ENCODE assay signal across 1 cellular context in the genomic region with DNA sequence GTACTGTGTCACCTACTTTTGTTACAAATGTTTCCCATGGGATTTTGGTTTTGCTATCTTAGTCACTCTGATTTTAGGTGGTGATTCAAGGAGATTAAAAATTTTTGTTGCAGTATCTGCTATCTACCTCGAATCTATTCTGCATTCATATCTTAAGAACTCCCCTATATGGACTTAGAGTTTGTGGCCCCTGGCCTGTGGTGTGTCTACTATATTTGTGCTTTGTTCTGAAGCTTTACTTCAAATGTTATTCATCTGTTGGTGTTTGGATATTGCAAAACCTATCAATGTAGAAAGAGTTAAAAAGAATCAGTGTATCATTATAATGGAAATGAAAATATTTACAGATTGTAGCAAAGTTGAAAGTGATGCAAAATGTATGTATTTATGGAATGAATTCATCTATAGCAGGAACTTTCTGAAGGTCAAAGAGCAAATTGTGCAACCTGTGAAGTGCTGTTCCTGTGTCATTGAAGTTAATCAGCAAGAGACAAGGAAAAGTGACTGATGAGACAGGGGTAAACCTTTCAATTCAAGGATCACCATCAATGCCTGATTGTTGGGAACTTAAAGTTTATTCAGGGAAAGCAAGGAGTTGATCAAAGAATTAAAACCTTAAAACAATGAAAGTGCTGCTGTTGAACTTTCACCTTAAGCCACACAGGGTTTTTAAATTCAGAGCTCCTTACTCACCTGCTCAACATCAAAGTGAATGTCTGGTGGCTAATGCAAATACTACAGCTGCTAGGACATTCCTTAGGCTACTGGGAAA.
TF ChIP-seq lines count a peak whose summit lies in the region.

No MANE protein-coding gene starts in this region.

TF ChIP-seq in HepG2, 621 proteins besides CTCF, POLR2A, EP300 and RAD21 (continued from another document and continues in another):
- TF ChIP-seq, protein P1, sequence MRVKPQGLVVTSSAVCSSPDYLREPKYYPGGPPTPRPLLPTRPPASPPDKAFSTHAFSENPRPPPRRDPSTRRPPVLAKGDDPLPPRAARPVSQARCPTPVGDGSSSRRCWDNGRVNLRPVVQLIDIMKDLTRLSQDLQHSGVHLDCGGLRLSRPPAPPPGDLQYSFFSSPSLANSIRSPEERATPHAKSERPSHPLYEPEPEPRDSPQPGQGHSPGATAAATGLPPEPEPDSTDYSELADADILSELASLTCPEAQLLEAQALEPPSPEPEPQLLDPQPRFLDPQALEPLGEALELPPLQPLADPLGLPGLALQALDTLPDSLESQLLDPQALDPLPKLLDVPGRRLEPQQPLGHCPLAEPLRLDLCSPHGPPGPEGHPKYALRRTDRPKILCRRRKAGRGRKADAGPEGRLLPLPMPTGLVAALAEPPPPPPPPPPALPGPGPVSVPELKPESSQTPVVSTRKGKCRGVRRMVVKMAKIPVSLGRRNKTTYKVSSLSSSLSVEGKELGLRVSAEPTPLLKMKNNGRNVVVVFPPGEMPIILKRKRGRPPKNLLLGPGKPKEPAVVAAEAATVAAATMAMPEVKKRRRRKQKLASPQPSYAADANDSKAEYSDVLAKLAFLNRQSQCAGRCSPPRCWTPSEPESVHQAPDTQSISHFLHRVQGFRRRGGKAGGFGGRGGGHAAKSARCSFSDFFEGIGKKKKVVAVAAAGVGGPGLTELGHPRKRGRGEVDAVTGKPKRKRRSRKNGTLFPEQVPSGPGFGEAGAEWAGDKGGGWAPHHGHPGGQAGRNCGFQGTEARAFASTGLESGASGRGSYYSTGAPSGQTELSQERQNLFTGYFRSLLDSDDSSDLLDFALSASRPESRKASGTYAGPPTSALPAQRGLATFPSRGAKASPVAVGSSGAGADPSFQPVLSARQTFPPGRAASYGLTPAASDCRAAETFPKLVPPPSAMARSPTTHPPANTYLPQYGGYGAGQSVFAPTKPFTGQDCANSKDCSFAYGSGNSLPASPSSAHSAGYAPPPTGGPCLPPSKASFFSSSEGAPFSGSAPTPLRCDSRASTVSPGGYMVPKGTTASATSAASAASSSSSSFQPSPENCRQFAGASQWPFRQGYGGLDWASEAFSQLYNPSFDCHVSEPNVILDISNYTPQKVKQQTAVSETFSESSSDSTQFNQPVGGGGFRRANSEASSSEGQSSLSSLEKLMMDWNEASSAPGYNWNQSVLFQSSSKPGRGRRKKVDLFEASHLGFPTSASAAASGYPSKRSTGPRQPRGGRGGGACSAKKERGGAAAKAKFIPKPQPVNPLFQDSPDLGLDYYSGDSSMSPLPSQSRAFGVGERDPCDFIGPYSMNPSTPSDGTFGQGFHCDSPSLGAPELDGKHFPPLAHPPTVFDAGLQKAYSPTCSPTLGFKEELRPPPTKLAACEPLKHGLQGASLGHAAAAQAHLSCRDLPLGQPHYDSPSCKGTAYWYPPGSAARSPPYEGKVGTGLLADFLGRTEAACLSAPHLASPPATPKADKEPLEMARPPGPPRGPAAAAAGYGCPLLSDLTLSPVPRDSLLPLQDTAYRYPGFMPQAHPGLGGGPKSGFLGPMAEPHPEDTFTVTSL (CRISPR knock-in tag; IDR thresholded peaks at IDR 0.05; ENCODE audit: borderline replicate concordance): peak; percentile 67; the same call in 1 of the 2 replicates
- TF ChIP-seq, protein P2, sequence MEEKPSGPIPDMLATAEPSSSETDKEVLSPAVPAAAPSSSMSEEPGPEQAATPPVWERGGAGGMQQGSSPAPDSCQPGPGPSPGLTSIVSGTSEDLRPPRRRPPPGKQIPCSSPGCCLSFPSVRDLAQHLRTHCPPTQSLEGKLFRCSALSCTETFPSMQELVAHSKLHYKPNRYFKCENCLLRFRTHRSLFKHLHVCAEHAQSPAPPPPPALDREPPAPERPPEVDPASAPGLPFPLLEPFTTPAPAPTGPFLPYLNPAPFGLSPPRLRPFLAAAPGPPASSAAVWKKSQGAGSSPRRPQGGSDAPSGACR (CRISPR knock-in tag; IDR thresholded peaks at IDR 0.05): no peak
- no peak for TF ChIP-seq ATM (IDR thresholded peaks at IDR 0.05; ENCODE audit: borderline replicate concordance)
- TF ChIP-seq, protein P3, sequence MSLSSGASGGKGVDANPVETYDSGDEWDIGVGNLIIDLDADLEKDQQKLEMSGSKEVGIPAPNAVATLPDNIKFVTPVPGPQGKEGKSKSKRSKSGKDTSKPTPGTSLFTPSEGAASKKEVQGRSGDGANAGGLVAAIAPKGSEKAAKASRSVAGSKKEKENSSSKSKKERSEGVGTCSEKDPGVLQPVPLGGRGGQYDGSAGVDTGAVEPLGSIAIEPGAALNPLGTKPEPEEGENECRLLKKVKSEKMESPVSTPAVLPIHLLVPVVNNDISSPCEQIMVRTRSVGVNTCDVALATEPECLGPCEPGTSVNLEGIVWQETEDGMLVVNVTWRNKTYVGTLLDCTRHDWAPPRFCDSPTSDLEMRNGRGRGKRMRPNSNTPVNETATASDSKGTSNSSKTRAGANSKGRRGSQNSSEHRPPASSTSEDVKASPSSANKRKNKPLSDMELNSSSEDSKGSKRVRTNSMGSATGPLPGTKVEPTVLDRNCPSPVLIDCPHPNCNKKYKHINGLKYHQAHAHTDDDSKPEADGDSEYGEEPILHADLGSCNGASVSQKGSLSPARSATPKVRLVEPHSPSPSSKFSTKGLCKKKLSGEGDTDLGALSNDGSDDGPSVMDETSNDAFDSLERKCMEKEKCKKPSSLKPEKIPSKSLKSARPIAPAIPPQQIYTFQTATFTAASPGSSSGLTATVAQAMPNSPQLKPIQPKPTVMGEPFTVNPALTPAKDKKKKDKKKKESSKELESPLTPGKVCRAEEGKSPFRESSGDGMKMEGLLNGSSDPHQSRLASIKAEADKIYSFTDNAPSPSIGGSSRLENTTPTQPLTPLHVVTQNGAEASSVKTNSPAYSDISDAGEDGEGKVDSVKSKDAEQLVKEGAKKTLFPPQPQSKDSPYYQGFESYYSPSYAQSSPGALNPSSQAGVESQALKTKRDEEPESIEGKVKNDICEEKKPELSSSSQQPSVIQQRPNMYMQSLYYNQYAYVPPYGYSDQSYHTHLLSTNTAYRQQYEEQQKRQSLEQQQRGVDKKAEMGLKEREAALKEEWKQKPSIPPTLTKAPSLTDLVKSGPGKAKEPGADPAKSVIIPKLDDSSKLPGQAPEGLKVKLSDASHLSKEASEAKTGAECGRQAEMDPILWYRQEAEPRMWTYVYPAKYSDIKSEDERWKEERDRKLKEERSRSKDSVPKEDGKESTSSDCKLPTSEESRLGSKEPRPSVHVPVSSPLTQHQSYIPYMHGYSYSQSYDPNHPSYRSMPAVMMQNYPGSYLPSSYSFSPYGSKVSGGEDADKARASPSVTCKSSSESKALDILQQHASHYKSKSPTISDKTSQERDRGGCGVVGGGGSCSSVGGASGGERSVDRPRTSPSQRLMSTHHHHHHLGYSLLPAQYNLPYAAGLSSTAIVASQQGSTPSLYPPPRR (CRISPR knock-in tag; IDR thresholded peaks at IDR 0.05; ENCODE audit: borderline replicate concordance): peak; percentile 51; the same call in 1 of the 2 replicates
- no peak for TF ChIP-seq CENPX (CRISPR knock-in tag; IDR thresholded peaks at IDR 0.05)
- TF ChIP-seq MEIS2 (CRISPR knock-in tag; IDR thresholded peaks at IDR 0.05): no peak
- no peak for TF ChIP-seq ZNF3 (CRISPR knock-in tag; IDR thresholded peaks at IDR 0.05)
- TF ChIP-seq ZNF331 (CRISPR knock-in tag; IDR thresholded peaks at IDR 0.05): peak; percentile 66
- TF ChIP-seq, protein P4, sequence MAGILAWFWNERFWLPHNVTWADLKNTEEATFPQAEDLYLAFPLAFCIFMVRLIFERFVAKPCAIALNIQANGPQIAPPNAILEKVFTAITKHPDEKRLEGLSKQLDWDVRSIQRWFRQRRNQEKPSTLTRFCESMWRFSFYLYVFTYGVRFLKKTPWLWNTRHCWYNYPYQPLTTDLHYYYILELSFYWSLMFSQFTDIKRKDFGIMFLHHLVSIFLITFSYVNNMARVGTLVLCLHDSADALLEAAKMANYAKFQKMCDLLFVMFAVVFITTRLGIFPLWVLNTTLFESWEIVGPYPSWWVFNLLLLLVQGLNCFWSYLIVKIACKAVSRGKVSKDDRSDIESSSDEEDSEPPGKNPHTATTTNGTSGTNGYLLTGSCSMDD (CRISPR knock-in tag; IDR thresholded peaks at IDR 0.05): no peak
- no peak for TF ChIP-seq KDM3A (CRISPR knock-in tag; IDR thresholded peaks at IDR 0.05; ENCODE audit: low read depth)
- no peak for TF ChIP-seq HOXA3 (CRISPR knock-in tag; IDR thresholded peaks at IDR 0.05)
- no peak for TF ChIP-seq PLRG1 (conservative IDR thresholded peaks at IDR 0.05)
- TF ChIP-seq, protein P5, sequence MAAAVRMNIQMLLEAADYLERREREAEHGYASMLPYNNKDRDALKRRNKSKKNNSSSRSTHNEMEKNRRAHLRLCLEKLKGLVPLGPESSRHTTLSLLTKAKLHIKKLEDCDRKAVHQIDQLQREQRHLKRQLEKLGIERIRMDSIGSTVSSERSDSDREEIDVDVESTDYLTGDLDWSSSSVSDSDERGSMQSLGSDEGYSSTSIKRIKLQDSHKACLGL (CRISPR knock-in tag; IDR thresholded peaks at IDR 0.05): no peak
- no peak; the same call in 1 of the 2 replicates for TF ChIP-seq NFKBIZ (CRISPR knock-in tag; IDR thresholded peaks at IDR 0.05)
- TF ChIP-seq MIER3 (CRISPR knock-in tag; IDR thresholded peaks at IDR 0.05; ENCODE audit: borderline replicate concordance): peak; percentile 20; the same call in 1 of the 2 replicates
- no peak for TF ChIP-seq TAF1 (CRISPR knock-in tag; IDR thresholded peaks at IDR 0.05)
- TF ChIP-seq XBP1 (CRISPR knock-in tag; IDR thresholded peaks at IDR 0.05): no peak
- TF ChIP-seq, protein P6, sequence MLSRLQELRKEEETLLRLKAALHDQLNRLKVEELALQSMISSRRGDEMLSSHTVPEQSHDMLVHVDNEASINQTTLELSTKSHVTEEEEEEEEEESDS (CRISPR knock-in tag; IDR thresholded peaks at IDR 0.05; ENCODE audit: borderline replicate concordance): no peak
- TF ChIP-seq MXI1 (IDR thresholded peaks at IDR 0.05; ENCODE audit: borderline replicate concordance, low read depth, low read length): no peak
- no peak for TF ChIP-seq ZSCAN29 (CRISPR knock-in tag; conservative IDR thresholded peaks at IDR 0.05)
- TF ChIP-seq, protein P7, sequence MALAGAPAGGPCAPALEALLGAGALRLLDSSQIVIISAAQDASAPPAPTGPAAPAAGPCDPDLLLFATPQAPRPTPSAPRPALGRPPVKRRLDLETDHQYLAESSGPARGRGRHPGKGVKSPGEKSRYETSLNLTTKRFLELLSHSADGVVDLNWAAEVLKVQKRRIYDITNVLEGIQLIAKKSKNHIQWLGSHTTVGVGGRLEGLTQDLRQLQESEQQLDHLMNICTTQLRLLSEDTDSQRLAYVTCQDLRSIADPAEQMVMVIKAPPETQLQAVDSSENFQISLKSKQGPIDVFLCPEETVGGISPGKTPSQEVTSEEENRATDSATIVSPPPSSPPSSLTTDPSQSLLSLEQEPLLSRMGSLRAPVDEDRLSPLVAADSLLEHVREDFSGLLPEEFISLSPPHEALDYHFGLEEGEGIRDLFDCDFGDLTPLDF (CRISPR knock-in tag; IDR thresholded peaks at IDR 0.05): no peak
- TF ChIP-seq, protein P8, sequence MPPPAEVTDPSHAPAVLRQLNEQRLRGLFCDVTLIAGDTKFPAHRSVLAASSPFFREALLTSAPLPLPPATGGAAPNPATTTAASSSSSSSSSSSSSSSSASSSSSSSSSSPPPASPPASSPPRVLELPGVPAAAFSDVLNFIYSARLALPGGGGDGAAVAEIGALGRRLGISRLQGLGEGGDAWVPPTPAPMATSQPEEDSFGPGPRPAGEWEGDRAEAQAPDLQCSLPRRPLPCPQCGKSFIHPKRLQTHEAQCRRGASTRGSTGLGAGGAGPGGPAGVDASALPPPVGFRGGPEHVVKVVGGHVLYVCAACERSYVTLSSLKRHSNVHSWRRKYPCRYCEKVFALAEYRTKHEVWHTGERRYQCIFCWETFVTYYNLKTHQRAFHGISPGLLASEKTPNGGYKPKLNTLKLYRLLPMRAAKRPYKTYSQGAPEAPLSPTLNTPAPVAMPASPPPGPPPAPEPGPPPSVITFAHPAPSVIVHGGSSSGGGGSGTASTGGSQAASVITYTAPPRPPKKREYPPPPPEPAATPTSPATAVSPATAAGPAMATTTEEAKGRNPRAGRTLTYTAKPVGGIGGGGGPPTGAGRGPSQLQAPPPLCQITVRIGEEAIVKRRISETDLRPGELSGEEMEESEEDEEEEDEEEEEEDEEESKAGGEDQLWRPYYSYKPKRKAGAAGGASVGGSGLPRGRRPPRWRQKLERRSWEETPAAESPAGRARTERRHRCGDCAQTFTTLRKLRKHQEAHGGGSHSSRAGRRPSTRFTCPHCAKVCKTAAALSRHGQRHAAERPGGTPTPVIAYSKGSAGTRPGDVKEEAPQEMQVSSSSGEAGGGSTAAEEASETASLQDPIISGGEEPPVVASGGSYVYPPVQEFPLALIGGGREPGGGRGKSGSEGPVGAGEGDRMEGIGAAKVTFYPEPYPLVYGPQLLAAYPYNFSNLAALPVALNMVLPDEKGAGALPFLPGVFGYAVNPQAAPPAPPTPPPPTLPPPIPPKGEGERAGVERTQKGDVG (CRISPR knock-in tag; IDR thresholded peaks at IDR 0.05; ENCODE audit: borderline replicate concordance): no peak
- no peak for TF ChIP-seq MATR3 (CRISPR knock-in tag; IDR thresholded peaks at IDR 0.05)
- TF ChIP-seq ZFP62 (CRISPR knock-in tag; IDR thresholded peaks at IDR 0.05): no peak
- TF ChIP-seq SKI (IDR thresholded peaks at IDR 0.05; ENCODE audit: partially characterized antibody): no peak
- TF ChIP-seq BORCS8-MEF2B (CRISPR knock-in tag; IDR thresholded peaks at IDR 0.05): no peak
- no peak for TF ChIP-seq HES4 (CRISPR knock-in tag; IDR thresholded peaks at IDR 0.05; ENCODE audit: borderline replicate concordance)
- TF ChIP-seq NFIC (IDR thresholded peaks at IDR 0.05; ENCODE audit: low read length): peak; percentile 79
- TF ChIP-seq ZNF101 (CRISPR knock-in tag; IDR thresholded peaks at IDR 0.05; ENCODE audit: borderline replicate concordance, low read depth): no peak
- TF ChIP-seq SMAD3 (CRISPR knock-in tag; IDR thresholded peaks at IDR 0.05): peak; percentile 34; the same call in 1 of the 2 replicates
- no peak for TF ChIP-seq KMT2A (CRISPR knock-in tag; IDR thresholded peaks at IDR 0.05)
- TF ChIP-seq ASH2L (IDR thresholded peaks at IDR 0.05; ENCODE audit: insufficient read length, low read depth, low read length): peak; percentile 88
- TF ChIP-seq, protein P9, sequence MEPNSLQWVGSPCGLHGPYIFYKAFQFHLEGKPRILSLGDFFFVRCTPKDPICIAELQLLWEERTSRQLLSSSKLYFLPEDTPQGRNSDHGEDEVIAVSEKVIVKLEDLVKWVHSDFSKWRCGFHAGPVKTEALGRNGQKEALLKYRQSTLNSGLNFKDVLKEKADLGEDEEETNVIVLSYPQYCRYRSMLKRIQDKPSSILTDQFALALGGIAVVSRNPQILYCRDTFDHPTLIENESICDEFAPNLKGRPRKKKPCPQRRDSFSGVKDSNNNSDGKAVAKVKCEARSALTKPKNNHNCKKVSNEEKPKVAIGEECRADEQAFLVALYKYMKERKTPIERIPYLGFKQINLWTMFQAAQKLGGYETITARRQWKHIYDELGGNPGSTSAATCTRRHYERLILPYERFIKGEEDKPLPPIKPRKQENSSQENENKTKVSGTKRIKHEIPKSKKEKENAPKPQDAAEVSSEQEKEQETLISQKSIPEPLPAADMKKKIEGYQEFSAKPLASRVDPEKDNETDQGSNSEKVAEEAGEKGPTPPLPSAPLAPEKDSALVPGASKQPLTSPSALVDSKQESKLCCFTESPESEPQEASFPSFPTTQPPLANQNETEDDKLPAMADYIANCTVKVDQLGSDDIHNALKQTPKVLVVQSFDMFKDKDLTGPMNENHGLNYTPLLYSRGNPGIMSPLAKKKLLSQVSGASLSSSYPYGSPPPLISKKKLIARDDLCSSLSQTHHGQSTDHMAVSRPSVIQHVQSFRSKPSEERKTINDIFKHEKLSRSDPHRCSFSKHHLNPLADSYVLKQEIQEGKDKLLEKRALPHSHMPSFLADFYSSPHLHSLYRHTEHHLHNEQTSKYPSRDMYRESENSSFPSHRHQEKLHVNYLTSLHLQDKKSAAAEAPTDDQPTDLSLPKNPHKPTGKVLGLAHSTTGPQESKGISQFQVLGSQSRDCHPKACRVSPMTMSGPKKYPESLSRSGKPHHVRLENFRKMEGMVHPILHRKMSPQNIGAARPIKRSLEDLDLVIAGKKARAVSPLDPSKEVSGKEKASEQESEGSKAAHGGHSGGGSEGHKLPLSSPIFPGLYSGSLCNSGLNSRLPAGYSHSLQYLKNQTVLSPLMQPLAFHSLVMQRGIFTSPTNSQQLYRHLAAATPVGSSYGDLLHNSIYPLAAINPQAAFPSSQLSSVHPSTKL (CRISPR knock-in tag; IDR thresholded peaks at IDR 0.05): peak; percentile 95
- TF ChIP-seq ELF1 (CRISPR knock-in tag; IDR thresholded peaks at IDR 0.05): 0 out of 2 replicates have a peak, but pooled peaks have one; percentile 13
